ENCODE assay signal across 1 cellular context in the genomic region with DNA sequence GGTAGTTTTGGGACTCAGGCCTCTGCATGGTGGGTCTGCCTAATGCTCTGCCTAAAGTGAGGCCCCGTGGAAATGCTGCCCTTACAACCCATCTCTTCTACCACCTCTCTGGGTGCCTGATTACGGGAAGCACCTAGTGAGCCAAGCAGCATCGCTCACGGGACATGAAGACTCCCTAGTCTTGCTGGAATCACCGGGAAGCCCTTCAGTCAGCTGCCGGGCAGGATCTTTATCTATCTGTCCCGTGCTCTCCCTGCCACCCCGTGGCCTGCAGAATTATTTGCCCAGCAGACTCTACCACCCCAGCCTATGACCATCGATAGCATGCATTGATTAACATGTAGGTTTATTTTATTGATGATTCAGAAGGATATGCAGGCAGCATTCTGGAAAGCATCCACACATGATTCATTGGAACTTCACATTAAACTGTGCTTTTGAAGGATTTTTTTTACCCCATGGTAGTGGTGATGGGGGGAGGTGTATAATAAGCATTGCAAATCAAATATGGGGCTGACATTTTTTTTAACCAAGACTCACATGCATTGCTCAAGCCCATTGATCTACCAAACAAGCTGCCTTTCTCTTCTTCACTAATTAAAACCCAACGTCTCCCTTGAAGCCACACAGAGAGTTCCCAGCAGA.
TF ChIP-seq lines count a peak whose summit lies in the region.

No MANE protein-coding gene starts in this region.

TF ChIP-seq in IMR-90, 13 proteins besides CTCF, POLR2A, EP300 and RAD21 (continued from another document):
- TF ChIP-seq, protein P1, sequence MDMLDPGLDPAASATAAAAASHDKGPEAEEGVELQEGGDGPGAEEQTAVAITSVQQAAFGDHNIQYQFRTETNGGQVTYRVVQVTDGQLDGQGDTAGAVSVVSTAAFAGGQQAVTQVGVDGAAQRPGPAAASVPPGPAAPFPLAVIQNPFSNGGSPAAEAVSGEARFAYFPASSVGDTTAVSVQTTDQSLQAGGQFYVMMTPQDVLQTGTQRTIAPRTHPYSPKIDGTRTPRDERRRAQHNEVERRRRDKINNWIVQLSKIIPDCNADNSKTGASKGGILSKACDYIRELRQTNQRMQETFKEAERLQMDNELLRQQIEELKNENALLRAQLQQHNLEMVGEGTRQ (IDR thresholded peaks at IDR 0.05; ENCODE audit: low read depth, low read length): no peak
- TF ChIP-seq CEBPB (IDR thresholded peaks at IDR 0.05; ENCODE audit: low read depth, low read length) (no peak), BHLHE40 (IDR thresholded peaks at IDR 0.05; ENCODE audit: low read depth, low read length) (peak; percentile 28; the same call in 1 of the 2 replicates), FOS (IDR thresholded peaks at IDR 0.05; ENCODE audit: low read depth, low read length) (0 out of 2 replicates have a peak, but pooled peaks have one; percentile 6), ELK1 (IDR thresholded peaks at IDR 0.05; ENCODE audit: borderline replicate concordance, low read depth, low read length) (no peak), MXI1 (IDR thresholded peaks at IDR 0.05; ENCODE audit: borderline replicate concordance, low read depth, low read length) (no peak), MAFK (IDR thresholded peaks at IDR 0.05; ENCODE audit: low read depth, low read length) (no peak)
